In genomic region chr11:69686452-69686851, GRCh38 we compare ENCODE assay signal across 16 cellular contexts. TPM values are rescaled to one million over a fixed set of nuclear protein-coding genes. Genes with fewer than 3 reads are reported as not detected.
"Had no signal": no experiment of that assay in that cellular context is flagged by ENCODE, and none has a peak within 500 bp of the region (broad histone marks: within the 10 kb centered on the region; RNA-seq: fewer than 3 reads in every experiment).

No MANE protein-coding gene starts in this region.

- H3K27me3 ChIP-seq: right atrium auricular region, vagina had no signal

- H3K9me3 ChIP-seq: prostate gland, right atrium auricular region, stomach, suprapubic skin, transverse colon, vagina had no signal

- H3K9ac ChIP-seq: neural progenitor cell had no signal

- H2AFZ ChIP-seq: neural progenitor cell had no signal

- H3K4me3 ChIP-seq: neural progenitor cell, prostate gland, right atrium auricular region, vagina had no signal

- H3K36me3 ChIP-seq: neural progenitor cell, prostate gland, right atrium auricular region, stomach, suprapubic skin, transverse colon, vagina had no signal

- DNase-seq: foreskin melanocyte, T1000 had no signal

- H3K4me1 ChIP-seq: neural progenitor cell, prostate gland had no signal

- H3K27ac ChIP-seq: neural progenitor cell, prostate gland, right atrium auricular region, stomach, suprapubic skin, transverse colon, vagina had no signal

RNA-seq across cellular contexts. Expression of gene FGF19, which starts 17.4 kb away (rescaled TPM):
- total RNA-seq: dermis blood vessel endothelial cell; endothelial cell of umbilical vein; esophagus mucosa; kidney epithelial cell; lung microvascular endothelial cell; naive thymus-derived CD8-positive, alpha-beta T cell; osteoblast; prostate gland; right atrium auricular region; stomach; suprapubic skin; transverse colon; vagina had no signal
